ENCODE assay signal across 21 cellular contexts in genomic region chr21:42731264-42732032, GRCh38.
DNase-seq lines count a peak whose midpoint lies in the region; ATAC-seq and TF ChIP-seq lines count a peak whose summit lies in the region.
"Had no signal": no experiment of that assay in that cellular context is flagged by ENCODE, and none has a peak within 500 bp of the region (broad histone marks: within the 10 kb centered on the region; RNA-seq: fewer than 3 reads in every experiment).

No MANE protein-coding gene starts in this region.

- peak; percentile 99 for DNase-seq in LNCaP clone FGC (ENCODE audit: low read depth)
- DNase-seq in nephron progenitor cell = no peak
- DNase-seq in thyroid gland = no peak
- DNase-seq in cardiac septum (ENCODE audit: low spot score) = no peak
- DNase-seq: CD8-positive, alpha-beta memory T cell; EL; foreskin melanocyte; KG1; left ventricle myocardium inferior; NCI-H1105 treated with DMSO at 0.1 percent for 48 hours; NCI-H524 treated with DMSO at 0.1 percent for 48 hours; stimulated activated naive CD8-positive, alpha-beta T cell treated with anti-CD3 and anti-CD28 coated beads, Interleukin-15, amount 100 ng/mL, for 72 hours had no signal

- ATAC-seq in GM19463 (IDR thresholded peaks at IDR 0.05; ENCODE audit: unreplicated experiment) (no peak), HG02884 (IDR thresholded peaks at IDR 0.05; ENCODE audit: unreplicated experiment) (no peak)
- ATAC-seq: activated CD4-positive, CD25-positive, alpha-beta regulatory T cell treated with anti-CD3 and anti-CD28 coated beads, Interleukin-2, amount 50 U/mL, for 24 hours; stimulated activated naive CD8-positive, alpha-beta T cell treated with anti-CD3 and anti-CD28 coated beads, Interleukin-15, amount 100 ng/mL, for 72 hours had no signal

- H3K27me3 ChIP-seq in esophagus (ENCODE audit: control insufficient read depth in 1 of 2, insufficient read depth in 2 of 2, low read length in 2 of 2) = no peaks in the 10 kb centered on the region
- no peaks in the 10 kb centered on the region for H3K27me3 ChIP-seq in thyroid gland

- H3K4me1 Mint-ChIP-seq in nephron progenitor cell = no peaks in the 10 kb centered on the region
- H3K4me1 Mint-ChIP-seq: nephron had no signal

- H3K4me3 ChIP-seq in LNCaP clone FGC (ENCODE audit: low read depth, low read length) = no peak overlapping the region
- H3K4me3 ChIP-seq in esophagus (ENCODE audit: low read depth in 1 of 2, low read length in 2 of 2) = no peak overlapping the region
- no peak overlapping the region for H3K4me3 ChIP-seq in thyroid gland (replicated peaks in 1 of 3)
- H3K4me3 ChIP-seq: left ventricle myocardium inferior had no signal

- WGBS in esophagus, 2 donors = 75 to 77% methylated on average over 19 of the region's 19 CpGs
- 87 to 92% methylated on average over 19 of the region's 19 CpGs for WGBS in thyroid gland, 2 donors

- TF ChIP-seq CTCF in C4-2B (conservative IDR thresholded peaks at IDR 0.05) = no peak
- no peak for TF ChIP-seq CTCF in LNCaP clone FGC (IDR thresholded peaks at IDR 0.05; ENCODE audit: control insufficient read depth, extremely low read depth, insufficient read depth)
- no peak for TF ChIP-seq CTCF in nephron progenitor cell (IDR thresholded peaks at IDR 0.05)
- TF ChIP-seq CTCF in thyroid gland (IDR thresholded peaks at IDR 0.05) = no peak

- no peaks in the 10 kb centered on the region for H3K9me3 ChIP-seq in esophagus (ENCODE audit: control insufficient read depth in 2 of 2, insufficient read depth in 1 of 2, low read depth in 1 of 2, low read length in 1 of 2)
- no peaks in the 10 kb centered on the region for H3K9me3 ChIP-seq in thyroid gland

- H3K36me3 Mint-ChIP-seq in nephron progenitor cell (ENCODE audit: low read depth) = peaks cover 93% of the 10 kb centered on the region

- no peak overlapping the region for H3K4me3 Mint-ChIP-seq in nephron progenitor cell
- H3K4me3 Mint-ChIP-seq: nephron; stimulated activated naive CD8-positive, alpha-beta T cell treated with anti-CD3 and anti-CD28 coated beads, Interleukin-15, amount 100 ng/mL, for 72 hours; T-helper 2 cell treated with Interferon-gamma antibody and Interleukin-4, amounts not matched to agents 5 μg/mL and 100 μg/mL, for 36 hours had no signal

- H3K27me3 Mint-ChIP-seq in nephron progenitor cell (ENCODE audit: low read depth, poor library complexity) = no peaks in the 10 kb centered on the region
- H3K27me3 Mint-ChIP-seq: stimulated activated naive CD8-positive, alpha-beta T cell treated with anti-CD3 and anti-CD28 coated beads, Interleukin-15, amount 100 ng/mL, for 72 hours had no signal

- peak overlapping the region; percentile 62 for H3K27ac Mint-ChIP-seq in nephron progenitor cell
- H3K27ac Mint-ChIP-seq: activated T-helper 2 cell treated with anti-CD3 and anti-CD28 coated beads, Interferon-gamma antibody, Interleukin-2, Interleukin-4, amounts not matched to agents 10 μg/mL and 5 μg/mL and 100 μg/mL, durations not matched to agents 14 hours and 24 hours and 36 hours; nephron; T-helper 2 cell treated with Interferon-gamma antibody and Interleukin-4, amounts not matched to agents 5 μg/mL and 100 μg/mL, for 36 hours had no signal

- no peak for TF ChIP-seq POLR2A in thyroid gland (IDR thresholded peaks at IDR 0.05)

- peak overlapping the region; percentile 76 for H3K27ac ChIP-seq in C4-2B
- H3K27ac ChIP-seq in esophagus (ENCODE audit: low read depth in 2 of 2, low read length in 1 of 2) = peak overlapping the region; percentile 29 to 61
- H3K27ac ChIP-seq in thyroid gland = no peak overlapping the region
- H3K27ac ChIP-seq: HL-60, left ventricle myocardium inferior had no signal

- intact Hi-C loops in thyroid gland (cut with DNase I) = no loop called here
- intact Hi-C loops in cardiac septum (cut with DNase I) = no loop called here

- peaks cover 0 to 6% of the 10 kb centered on the region in 2 donors for H3K4me1 ChIP-seq in esophagus (ENCODE audit: control insufficient read depth in 2 of 2, insufficient read depth in 2 of 2, low read length in 1 of 2)
- H3K4me1 ChIP-seq in thyroid gland = no peaks in the 10 kb centered on the region

- peaks cover 27% of the 10 kb centered on the region for H3K9me3 Mint-ChIP-seq in nephron progenitor cell

- H3K36me3 ChIP-seq in esophagus (ENCODE audit: control insufficient read depth in 2 of 2, insufficient read depth in 2 of 2, low read length in 1 of 2) (no peaks in the 10 kb centered on the region), thyroid gland (no peaks in the 10 kb centered on the region)

Comparison
In these comparisons a context has a peak if more than half of its experiments do, and no peak if none do; other contexts are left out.
1. H3K27ac ChIP-seq: peak in C4-2B (single experiment) and esophagus (2 of 2); none in thyroid gland (0 of 3).